8 cellular contexts compared by ENCODE assay signal in genomic region chr12:57462307-57463253, GRCh38. TPM values are rescaled to one million over a fixed set of nuclear protein-coding genes. Genes with fewer than 3 reads are reported as not detected.
DNase-seq lines count a peak whose midpoint lies in the region; ATAC-seq and TF ChIP-seq lines count a peak whose summit lies in the region.

No MANE protein-coding gene starts in this region.

- peaks cover 30 to 49% (median 36%) of the 10 kb centered on the region in 3 donors for H3K4me1 Mint-ChIP-seq in CD8-positive, alpha-beta memory T cell

- peak overlapping the region; percentile 8 to 93 (median 80) for H3K27ac Mint-ChIP-seq in CD8-positive, alpha-beta memory T cell

- peak overlapping the region; percentile 9 for H3K27ac ChIP-seq in CD8-positive, alpha-beta memory T cell (ENCODE audit: low read depth, low read length)
- H3K27ac ChIP-seq in ectodermal cell (ENCODE audit: insufficient read depth, low read depth, low read length, poor library complexity, severe bottlenecking) (peak overlapping the region; percentile 82), lung (ENCODE audit: low read depth in 1 of 2, low read length in 1 of 2) (no peak overlapping the region)

- H3K27me3 Mint-ChIP-seq in CD8-positive, alpha-beta memory T cell = peaks cover 6 to 19% of the 10 kb centered on the region in 2 donors

- peak; percentile 72 for ATAC-seq in GM19395 (IDR thresholded peaks at IDR 0.05; ENCODE audit: unreplicated experiment)
- peak; percentile 64 for ATAC-seq in HG03521 (IDR thresholded peaks at IDR 0.05; ENCODE audit: unreplicated experiment)
- peak; percentile 78 for ATAC-seq in lung (ENCODE audit: insufficient read depth, low FRiP score)

- H3K9me3 ChIP-seq in CD8-positive, alpha-beta memory T cell (ENCODE audit: low read length) = no peaks in the 10 kb centered on the region
- no peaks in the 10 kb centered on the region for H3K9me3 ChIP-seq in ectodermal cell (ENCODE audit: control insufficient read depth, low read length)
- H3K9me3 ChIP-seq in lung (ENCODE audit: control insufficient read depth in 2 of 2, insufficient read depth in 1 of 2, low read length in 1 of 2) = no peaks in the 10 kb centered on the region

- H3K36me3 ChIP-seq in CD8-positive, alpha-beta memory T cell (ENCODE audit: insufficient read depth, low read length) = no peaks in the 10 kb centered on the region
- no peaks in the 10 kb centered on the region for H3K36me3 ChIP-seq in ectodermal cell (ENCODE audit: control insufficient read depth, insufficient read depth, low read length)
- no peaks in the 10 kb centered on the region for H3K36me3 ChIP-seq in lung (ENCODE audit: control insufficient read depth in 2 of 2, insufficient read depth in 2 of 2, low read length in 2 of 2)

- H3K4me3 Mint-ChIP-seq in CD8-positive, alpha-beta memory T cell = peak overlapping the region; percentile 85 to 95 (median 91)

- H3K4me3 ChIP-seq in CD8-positive, alpha-beta memory T cell (ENCODE audit: low read length) = peak overlapping the region; percentile 69
- H3K4me3 ChIP-seq in ectodermal cell (ENCODE audit: insufficient read depth, low read depth, low read length) (peak overlapping the region; percentile 31), lung (peak overlapping the region; percentile 48)

- DNase-seq in CD8-positive, alpha-beta memory T cell = peak; percentile 77 to 92 (median 83)
- DNase-seq in NCI-H69 (lab: John Stamatoyannopoulos, UW) = peak; percentile 97
- peak; percentile 92 to 94 for DNase-seq in activated CD4-positive, alpha-beta T cell treated with anti-CD3 and anti-CD28 coated beads, Interleukin-2, amount 50 U/mL, for 48 hours
- DNase-seq in lung (ENCODE audit: low spot score) = peak; percentile 89
- DNase-seq in stimulated activated CD4-positive, alpha-beta T cell treated with anti-CD3 and anti-CD28 coated beads, TNF-alpha, amount 100 ng/mL, for 24 hours (ENCODE audit: low read depth in 3 of 3) = peak; percentile 78 to 90 (median 90)

- CTCF ChIA-PET in CD8-positive, alpha-beta memory T cell (lab: Charles Lee) = interaction anchor here (0.8 to 7.3 kb wide), 21 partner anchors 8 to 279 kb away, joined by 3 to 167 read pairs (median 3); partner anchors contain the start of genes ARHGAP9, DDIT3, INHBC and INHBE

- WGBS in ectodermal cell, 2 experiments = 6% methylated on average over 30 of the region's 30 CpGs
- 4 to 5% methylated on average over 30 of the region's 30 CpGs for WGBS in lung, 2 donors

- H3K9me3 Mint-ChIP-seq in CD8-positive, alpha-beta memory T cell = no peaks in the 10 kb centered on the region

- POLR2A ChIA-PET in CD8-positive, alpha-beta memory T cell (lab: Charles Lee) = interaction anchor here (0.8 to 4.4 kb wide), 2 partner anchors 15 to 17 kb away, joined by 3 to 20 read pairs; partner anchors contain the start of gene ARHGAP9

- H3K4me1 ChIP-seq in CD8-positive, alpha-beta memory T cell (ENCODE audit: insufficient read depth, low read length) = peaks cover 33% of the 10 kb centered on the region
- H3K4me1 ChIP-seq in ectodermal cell (ENCODE audit: control insufficient read depth, insufficient read depth, low read length) (peaks cover 24% of the 10 kb centered on the region), lung (ENCODE audit: control insufficient read depth in 2 of 2, insufficient read depth in 2 of 2, low read length in 2 of 2) (peaks cover 0 to 4% of the 10 kb centered on the region in 2 donors)

- TF ChIP-seq CTCF in lung (IDR thresholded peaks at IDR 0.05; ENCODE audit: control extremely low read depth, extremely low read depth) = peak; percentile 77

- peaks cover 7% of the 10 kb centered on the region for H3K27me3 ChIP-seq in CD8-positive, alpha-beta memory T cell (ENCODE audit: insufficient read depth, low read length, poor library complexity, severe bottlenecking)
- H3K27me3 ChIP-seq in ectodermal cell (ENCODE audit: control insufficient read depth, insufficient read depth, low read length, poor library complexity, severe bottlenecking) (peaks cover 21% of the 10 kb centered on the region), lung (ENCODE audit: control insufficient read depth, insufficient read depth) (no peaks in the 10 kb centered on the region)

- peaks cover 0 to 15% (median under 1%) of the 10 kb centered on the region in 3 donors for H3K36me3 Mint-ChIP-seq in CD8-positive, alpha-beta memory T cell

RNA-seq across cellular contexts. Expression of gene GLI1, which starts 3.0 kb away (rescaled TPM):
- under 1 TPM; 0.55 to 0.75 TPM for total RNA-seq in CD8-positive, alpha-beta memory T cell
- polyA plus RNA-seq in CD8-positive, alpha-beta memory T cell = 0.32 TPM
- 2.5 TPM for polyA plus RNA-seq in ectodermal cell (2013, experiment 1 of 4)
- 1.5 TPM for polyA plus RNA-seq in ectodermal cell (2013, experiment 2 of 4)
- polyA plus RNA-seq in ectodermal cell (2013, experiment 3 of 4) = 1.2 TPM
- polyA plus RNA-seq in ectodermal cell (2013, experiment 4 of 4) = 1.6 TPM
- 1 to 10 TPM; 2.4 to 5.7 TPM for total RNA-seq in lung
- 1 to 10 TPM in 1 of 2 donors, under 1 TPM in 1; 0.74 to 1.7 TPM for polyA plus RNA-seq in lung

RNA-seq across cellular contexts. Expression of gene INHBE, which starts 7.5 kb away (rescaled TPM):
- total RNA-seq in CD8-positive, alpha-beta memory T cell = under 1 TPM; 0.38 to 0.61 TPM
- not detected for polyA plus RNA-seq in CD8-positive, alpha-beta memory T cell
- 1.9 TPM for polyA plus RNA-seq in ectodermal cell (2013, experiment 1 of 4)
- polyA plus RNA-seq in ectodermal cell (2013, experiment 2 of 4) = 2.2 TPM
- 4.8 TPM for polyA plus RNA-seq in ectodermal cell (2013, experiment 3 of 4)
- polyA plus RNA-seq in ectodermal cell (2013, experiment 4 of 4) = 1.7 TPM
- under 1 TPM in 1 of 2 donors, not detected in 1; 0.12 TPM for total RNA-seq in lung
- not detected for polyA plus RNA-seq in lung

RNA-seq across cellular contexts. Expression of gene ARHGAP9, which starts 17.1 kb away (rescaled TPM):
- 100 to 1,000 TPM; 116 to 121 TPM for total RNA-seq in CD8-positive, alpha-beta memory T cell
- 181 TPM for polyA plus RNA-seq in CD8-positive, alpha-beta memory T cell
- polyA plus RNA-seq in ectodermal cell (2013, experiment 1 of 4) = 1.0 TPM
- 0.16 TPM for polyA plus RNA-seq in ectodermal cell (2013, experiment 2 of 4)
- 0.43 TPM for polyA plus RNA-seq in ectodermal cell (2013, experiment 3 of 4)
- polyA plus RNA-seq in ectodermal cell (2013, experiment 4 of 4) = 0.77 TPM
- 10 to 100 TPM; 14.7 to 40.0 TPM for total RNA-seq in lung
- 10 to 100 TPM; 26.2 to 62.1 TPM for polyA plus RNA-seq in lung

RNA-seq across cellular contexts. Expression of gene MARS1, which starts 25.3 kb away (rescaled TPM):
- total RNA-seq in CD8-positive, alpha-beta memory T cell = 100 to 1,000 TPM; 386 to 398 TPM
- polyA plus RNA-seq in CD8-positive, alpha-beta memory T cell = 89.8 TPM
- 198 TPM for polyA plus RNA-seq in ectodermal cell (2013, experiment 1 of 4)
- 209 TPM for polyA plus RNA-seq in ectodermal cell (2013, experiment 2 of 4)
- 148 TPM for polyA plus RNA-seq in ectodermal cell (2013, experiment 3 of 4)
- 163 TPM for polyA plus RNA-seq in ectodermal cell (2013, experiment 4 of 4)
- total RNA-seq in lung = 100 to 1,000 TPM in 1 of 2 donors, 10 to 100 TPM in 1; 55.9 to 213 TPM
- 100 to 1,000 TPM in 1 of 2 donors, 10 to 100 TPM in 1; 95.0 to 156 TPM for polyA plus RNA-seq in lung

RNA-seq across cellular contexts. Expression of gene INHBC, which starts 28.0 kb away (rescaled TPM):
- total RNA-seq in CD8-positive, alpha-beta memory T cell = under 1 TPM; 0.11 TPM
- not detected for polyA plus RNA-seq in CD8-positive, alpha-beta memory T cell
- polyA plus RNA-seq in ectodermal cell (2013, experiment 1 of 4) = 0.20 TPM
- polyA plus RNA-seq in ectodermal cell (2013, experiment 2 of 4) = 0.12 TPM
- polyA plus RNA-seq in ectodermal cell (2013, experiment 3 of 4) = 0.21 TPM
- 0.20 TPM for polyA plus RNA-seq in ectodermal cell (2013, experiment 4 of 4)
- total RNA-seq in lung = not detected
- under 1 TPM in 1 of 2 donors, not detected in 1; 0.02 TPM for polyA plus RNA-seq in lung

Comparison
In these comparisons a context has a peak if more than half of its experiments do, and no peak if none do; other contexts are left out.
1. H3K27ac ChIP-seq: peak in CD8-positive, alpha-beta memory T cell (single experiment) and ectodermal cell (single experiment); none in lung (0 of 2).
2. Peak in every context shown above with its lines, with median percentiles within 50 percentile points of each other: DNase-seq, H3K4me3 ChIP-seq and ATAC-seq.